In the genomic region with DNA sequence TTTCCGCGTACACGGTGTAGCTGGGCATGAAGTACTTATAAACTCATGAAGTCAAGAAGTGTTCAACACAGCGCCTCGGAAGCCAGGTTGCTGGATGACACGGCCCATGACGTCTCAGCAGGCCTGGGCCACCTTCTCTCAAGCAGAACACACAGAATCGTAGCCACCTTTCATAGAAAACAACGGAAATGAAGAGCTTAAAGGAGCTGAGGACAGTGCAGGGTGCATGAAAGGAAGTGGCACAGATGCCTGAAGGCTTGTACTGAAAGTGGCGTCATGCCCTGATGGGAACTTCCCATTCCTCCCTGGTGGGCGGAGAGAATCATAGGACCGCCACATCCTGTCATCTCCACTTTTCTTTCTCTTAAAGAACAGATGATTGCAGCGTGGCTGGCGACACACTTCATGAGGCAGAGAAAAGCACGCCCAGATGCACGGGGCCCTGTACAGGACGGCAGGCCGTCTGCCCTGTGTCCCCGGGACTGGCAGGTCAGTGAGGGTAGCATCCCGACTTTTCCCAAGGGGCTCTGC, we compare ENCODE assay signal across 8 cellular contexts. TPM values are rescaled to one million over a fixed set of nuclear protein-coding genes. Genes with fewer than 3 reads are reported as not detected.
A peak's percentile ranks its signal among the peaks of the same experiment; 100 is the strongest.
DNase-seq lines count a peak whose midpoint lies in the region; ATAC-seq and TF ChIP-seq lines count a peak whose summit lies in the region.

No MANE protein-coding gene starts in this region.

- H4K20me1 ChIP-seq in BLaER1 treated with 17β-estradiol and CSF1 and Interleukin-3, amounts not matched to agents 10 nM and 100 nM: peaks cover 16 to 78% (median 37%) of the 10 kb centered on the region in 11 experiments; a peak in 16 of 22 replicates

- H3K4me2 ChIP-seq in BLaER1 treated with 17β-estradiol and CSF1 and Interleukin-3, amounts not matched to agents 10 nM and 100 nM: peak overlapping the region; percentile 86 to 99 (median 97)

- H3K27me3 ChIP-seq in BLaER1 treated with 17β-estradiol and CSF1 and Interleukin-3, amounts not matched to agents 10 nM and 100 nM: no peaks in the 10 kb centered on the region
- no peaks in the 10 kb centered on the region for H3K27me3 ChIP-seq in endodermal cell (ENCODE audit: control insufficient read depth, insufficient read depth, low read length, poor library complexity, severe bottlenecking)

- WGBS in endodermal cell (ENCODE audit: insufficient coverage in 1 of 2, insufficient read length in 1 of 2), 2 experiments: 97 to 98% methylated on average over 18 to 20 of the region's 20 CpGs

- H3K27me3 Mint-ChIP-seq in stimulated activated naive B cell treated with anti-CD40 and anti-IgM and Interleukin-4, amounts not matched to agents 10 μg/mL and 1 μg/mL and 100 μg/mL, for 72 hours: no peaks in the 10 kb centered on the region
- no peaks in the 10 kb centered on the region for H3K27me3 Mint-ChIP-seq in endodermal cell (ENCODE audit: insufficient read depth)

- H3K9me3 ChIP-seq in BLaER1 treated with 17β-estradiol and CSF1 and Interleukin-3, amounts not matched to agents 10 nM and 100 nM (replicated peaks in 1 of 11): no peaks in the 10 kb centered on the region
- H3K9me3 ChIP-seq in endodermal cell (ENCODE audit: control insufficient read depth, low read length): no peaks in the 10 kb centered on the region

- DNase-seq in activated CD8-positive, alpha-beta memory T cell treated with anti-CD3 and anti-CD28 coated beads for 48 hours (ENCODE audit: low read depth in 2 of 3, low spot score in 2 of 3): peak in 2 of 3 experiments; percentile 33
- DNase-seq in kidney glomerular epithelial cell (lab: John Stamatoyannopoulos, UW): peak; percentile 11
- peak; percentile 85 for DNase-seq in stimulated activated naive B cell treated with anti-CD40 and anti-IgM and Interleukin-4, amounts not matched to agents 10 μg/mL and 1 μg/mL and 100 μg/mL, for 72 hours
- no peak for DNase-seq in SW 1271 (lab: John Stamatoyannopoulos, UW)
- no peak for DNase-seq in endodermal cell

- ATAC-seq in GM19397 (IDR thresholded peaks at IDR 0.05; ENCODE audit: unreplicated experiment): peak; percentile 84
- peak; percentile 60 for ATAC-seq in HG03521 (IDR thresholded peaks at IDR 0.05; ENCODE audit: unreplicated experiment)
- peak; percentile 96 to 97 for ATAC-seq in stimulated activated naive B cell treated with anti-CD40 and anti-IgM and Interleukin-4, amounts not matched to agents 10 μg/mL and 1 μg/mL and 100 μg/mL, for 72 hours (replicated peaks)

- peak overlapping the region; percentile 38 to 67 (median 54) for H3K4me3 ChIP-seq in BLaER1 treated with 17β-estradiol and CSF1 and Interleukin-3, amounts not matched to agents 10 nM and 100 nM
- H3K4me3 ChIP-seq in endodermal cell (ENCODE audit: low read length): no peak overlapping the region

- peak overlapping the region; percentile 55 to 83 (median 77); a peak in 21 of 22 replicates for H3K27ac ChIP-seq in BLaER1 treated with 17β-estradiol and CSF1 and Interleukin-3, amounts not matched to agents 10 nM and 100 nM
- no peak overlapping the region for H3K27ac ChIP-seq in endodermal cell (ENCODE audit: low read depth, low read length)

- H3K9me3 Mint-ChIP-seq in stimulated activated naive B cell treated with anti-CD40 and anti-IgM and Interleukin-4, amounts not matched to agents 10 μg/mL and 1 μg/mL and 100 μg/mL, for 72 hours: no peaks in the 10 kb centered on the region
- no peaks in the 10 kb centered on the region for H3K9me3 Mint-ChIP-seq in endodermal cell

- H3K27ac Mint-ChIP-seq in stimulated activated naive B cell treated with anti-CD40 and anti-IgM and Interleukin-4, amounts not matched to agents 10 μg/mL and 1 μg/mL and 100 μg/mL, for 72 hours: peak overlapping the region; percentile 96
- H3K27ac Mint-ChIP-seq in endodermal cell: no peak overlapping the region

- peak overlapping the region; percentile 81 for H3K4me3 Mint-ChIP-seq in stimulated activated naive B cell treated with anti-CD40 and anti-IgM and Interleukin-4, amounts not matched to agents 10 μg/mL and 1 μg/mL and 100 μg/mL, for 72 hours
- no peak overlapping the region for H3K4me3 Mint-ChIP-seq in endodermal cell

- H3K4me1 ChIP-seq in BLaER1 treated with 17β-estradiol and CSF1 and Interleukin-3, amounts not matched to agents 10 nM and 100 nM: peaks cover 55 to 95% (median 86%) of the 10 kb centered on the region in 10 experiments
- no peaks in the 10 kb centered on the region for H3K4me1 ChIP-seq in endodermal cell (ENCODE audit: control insufficient read depth, insufficient read depth, low read length)

- peak overlapping the region; percentile 64 to 76 (median 72) for H3K9ac ChIP-seq in BLaER1 treated with 17β-estradiol and CSF1 and Interleukin-3, amounts not matched to agents 10 nM and 100 nM
- no peak overlapping the region for H3K9ac ChIP-seq in endodermal cell (ENCODE audit: extremely low read depth, low read length, poor library complexity, severe bottlenecking)

- peaks cover 0 to 8% (median 0%) of the 10 kb centered on the region in 11 experiments; a peak in 4 of 22 replicates for H3K36me3 ChIP-seq in BLaER1 treated with 17β-estradiol and CSF1 and Interleukin-3, amounts not matched to agents 10 nM and 100 nM
- peaks cover 5% of the 10 kb centered on the region for H3K36me3 ChIP-seq in endodermal cell (ENCODE audit: control insufficient read depth, insufficient read depth, low read length)

- peaks cover 0 to 16% of the 10 kb centered on the region in 2 donors for H3K4me1 Mint-ChIP-seq in stimulated activated naive B cell treated with anti-CD40 and anti-IgM and Interleukin-4, amounts not matched to agents 10 μg/mL and 1 μg/mL and 100 μg/mL, for 72 hours
- no peaks in the 10 kb centered on the region for H3K4me1 Mint-ChIP-seq in endodermal cell

- peaks cover 2 to 10% of the 10 kb centered on the region in 2 donors for H3K36me3 Mint-ChIP-seq in stimulated activated naive B cell treated with anti-CD40 and anti-IgM and Interleukin-4, amounts not matched to agents 10 μg/mL and 1 μg/mL and 100 μg/mL, for 72 hours
- H3K36me3 Mint-ChIP-seq in endodermal cell (ENCODE audit: low read depth): peaks cover 6% of the 10 kb centered on the region

- TF ChIP-seq CTCF in endodermal cell (conservative IDR thresholded peaks at IDR 0.05): no peak

RNA-seq across cellular contexts. Expression of a gene that starts 31.1 kb away (rescaled TPM):
- 10 to 100 TPM; 45.7 to 51.2 TPM for total RNA-seq in endodermal cell
- polyA plus RNA-seq in endodermal cell (2013, experiment 1 of 2): 11.1 TPM
- 13.9 TPM for polyA plus RNA-seq in endodermal cell (2013, experiment 2 of 2)

Comparison
In these comparisons a context has a peak if more than half of its experiments do, and no peak if none do; other contexts are left out.
1. DNase-seq: peak in activated CD8-positive, alpha-beta memory T cell treated with anti-CD3 and anti-CD28 coated beads for 48 hours (2 of 3), kidney glomerular epithelial cell (single experiment) and stimulated activated naive B cell treated with anti-CD40 and anti-IgM and Interleukin-4, amounts not matched to agents 10 μg/mL and 1 μg/mL and 100 μg/mL, for 72 hours (single experiment); none in SW 1271 (0 of 2) and endodermal cell (single experiment).
2. Peak in every context shown above with its lines, with median percentiles within 50 percentile points of each other: ATAC-seq.